Comparison of ENCODE assay signal across 23 cellular contexts in the genomic region with DNA sequence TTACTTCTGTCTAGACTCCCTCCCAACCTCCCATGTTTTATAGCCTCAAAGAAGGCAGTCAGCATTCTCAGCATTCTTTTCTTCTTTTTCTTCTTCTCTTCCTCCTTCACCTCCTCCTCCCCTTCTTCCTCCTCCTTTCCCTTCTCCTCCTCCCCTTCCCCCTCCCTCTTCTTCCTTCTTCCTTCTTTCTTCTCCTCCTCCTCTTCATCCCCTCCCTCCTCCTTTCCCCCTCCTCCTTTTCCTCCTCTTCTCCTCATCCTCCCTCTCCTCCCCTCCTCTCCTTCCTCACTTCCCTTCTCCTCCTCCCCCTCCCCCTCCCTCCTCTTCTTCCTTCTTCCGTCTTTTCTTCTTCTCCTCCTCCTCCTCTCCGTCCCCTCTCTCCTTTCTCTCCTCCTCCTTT. TPM values are rescaled to one million over a fixed set of nuclear protein-coding genes. Genes with fewer than 3 reads are reported as not detected.
DNase-seq lines count a peak whose midpoint lies in the region; ATAC-seq, FAIRE-seq and TF ChIP-seq lines count a peak whose summit lies in the region.
"Had no signal": no experiment of that assay in that cellular context is flagged by ENCODE, and none has a peak within 500 bp of the region (broad histone marks: within the 10 kb centered on the region; RNA-seq: fewer than 3 reads in every experiment).

No MANE protein-coding gene starts in this region.

- SMC1A ChIA-PET in GM12878 (lab: Charles Lee; ENCODE audit: uncharacterized antibody, unreplicated experiment), result no interaction called here

- POLR2A ChIA-PET in GM12878 (lab: Charles Lee), result no interaction called here

- RAD21 ChIA-PET in GM12878 (lab: Charles Lee; ENCODE audit: unreplicated experiment), result no interaction called here

- no peak overlapping the region for H3K27ac ChIP-seq in CD4-positive, CD25-positive, alpha-beta regulatory T cell (ENCODE audit: insufficient read depth, low read length, poor library complexity, severe bottlenecking)
- H3K27ac ChIP-seq in DOHH2 (ENCODE audit: low read depth, low read length), result no peak overlapping the region
- H3K27ac ChIP-seq in GM12878 (ENCODE audit: control insufficient read depth, insufficient read depth), result 0 out of 2 replicates have a peak overlapping the region, but pooled peaks have one; percentile 4
- H3K27ac ChIP-seq: Peyer's patch had no signal

- CTCF ChIA-PET in GM12878 (lab: Yijun Ruan, JAX), result no interaction called here

- H3K4me3 ChIP-seq in CD4-positive, CD25-positive, alpha-beta regulatory T cell (ENCODE audit: low read depth, low read length), result no peak overlapping the region
- H3K4me3 ChIP-seq in DOHH2 (ENCODE audit: low read length), result no peak overlapping the region
- no peak overlapping the region for H3K4me3 ChIP-seq in GM12878
- H3K4me3 ChIP-seq: Peyer's patch had no signal

- peaks cover 19% of the 10 kb centered on the region for H3K4me1 ChIP-seq in CD4-positive, CD25-positive, alpha-beta regulatory T cell (ENCODE audit: control insufficient read depth, insufficient read depth, low read length, poor library complexity, severe bottlenecking)
- peaks cover 39% of the 10 kb centered on the region for H3K4me1 ChIP-seq in DOHH2 (ENCODE audit: control insufficient read depth, low read length)
- H3K4me1 ChIP-seq in GM12878 (ENCODE audit: control insufficient read depth, insufficient read depth, low read length), result peaks cover 23% of the 10 kb centered on the region

- H3K9ac ChIP-seq in GM12878 (ENCODE audit: control insufficient read depth, insufficient read depth, low read length), result no peak overlapping the region

- DNase-seq in CD4-positive, CD25-positive, alpha-beta regulatory T cell, result no peak
- DNase-seq in GM12878 (ENCODE audit: low read depth, low spot score) (no peak), neural crest cell (ENCODE audit: low read depth, low spot score) (no peak), midbrain (lab: John Stamatoyannopoulos, UW) (no peak), glutamatergic neuron (no peak), mesenteric fat pad (ENCODE audit: low spot score) (no peak)
- DNase-seq in activated CD4-positive, alpha-beta T cell treated with anti-CD3 and anti-CD28 coated beads for 48 hours, result no peak
- DNase-seq: CD4-positive, alpha-beta memory T cell; GDM1; KBM-7; MM.1S; NCI-H1092 treated with DMSO at 0.1 percent for 48 hours; NCI-H146; NCI-H2029; NCI-H2227 treated with DMSO at 0.1 percent for 48 hours; NCI-H524; NCI-H774; Peyer's patch had no signal

- H3K36me3 Mint-ChIP-seq in CD4-positive, CD25-positive, alpha-beta regulatory T cell, result no peaks in the 10 kb centered on the region
- no peaks in the 10 kb centered on the region for H3K36me3 Mint-ChIP-seq in neural crest cell (ENCODE audit: low read depth)
- H3K36me3 Mint-ChIP-seq in glutamatergic neuron (ENCODE audit: unreplicated experiment), result peaks cover 5% of the 10 kb centered on the region

- no peak for TF ChIP-seq EP300 in GM12878 (IDR thresholded peaks at IDR 0.05; ENCODE audit: borderline replicate concordance in 1 of 2, control insufficient read depth in 1 of 2, low read depth in 2 of 2, low read length in 2 of 2)

- WGBS in GM12878 (ENCODE audit: insufficient coverage, insufficient replicate concordance, low lambda C conversion rate, missing lambda C conversion rate), result no CpG with 5 or more reads among the region's 2 CpGs

- BruUV-seq in GM12878 (replicated peaks; lab: Mats Ljungman, UMichigan), result no TSS peak

- peaks cover 18% of the 10 kb centered on the region for H3F3A ChIP-seq in DOHH2 (ENCODE audit: control insufficient read depth, insufficient read depth)

- H3K4me1 Mint-ChIP-seq in CD4-positive, CD25-positive, alpha-beta regulatory T cell, result peaks cover 5 to 32% (median 10%) of the 10 kb centered on the region in 4 donors
- peaks cover 14% of the 10 kb centered on the region for H3K4me1 Mint-ChIP-seq in neural crest cell
- peaks cover 7% of the 10 kb centered on the region for H3K4me1 Mint-ChIP-seq in glutamatergic neuron (ENCODE audit: low read depth, unreplicated experiment)

- H3K27ac Mint-ChIP-seq in CD4-positive, CD25-positive, alpha-beta regulatory T cell, result peak overlapping the region; percentile 5 to 42 (median 25)
- H3K27ac Mint-ChIP-seq in neural crest cell (ENCODE audit: unreplicated experiment) (no peak overlapping the region), glutamatergic neuron (ENCODE audit: unreplicated experiment) (no peak overlapping the region)

- intact Hi-C loops in GM12878 (cut with micrococcal nuclease; ENCODE audit: unreplicated experiment), result no loop called here

- H3K9me3 Mint-ChIP-seq in CD4-positive, CD25-positive, alpha-beta regulatory T cell, result no peaks in the 10 kb centered on the region
- H3K9me3 Mint-ChIP-seq in neural crest cell (no peaks in the 10 kb centered on the region), glutamatergic neuron (ENCODE audit: unreplicated experiment) (peaks cover 4% of the 10 kb centered on the region)
- H3K9me3 Mint-ChIP-seq: CD4-positive, alpha-beta memory T cell had no signal

- H3K9me3 ChIP-seq in CD4-positive, CD25-positive, alpha-beta regulatory T cell (ENCODE audit: control insufficient read depth in 2 of 2, low read length in 2 of 2), result no peaks in the 10 kb centered on the region
- H3K9me3 ChIP-seq in DOHH2 (ENCODE audit: control insufficient read depth, insufficient read depth, low read length), result no peaks in the 10 kb centered on the region
- H3K9me3 ChIP-seq in GM12878 (replicated peaks; ENCODE audit: control insufficient read depth, insufficient read depth, low read length), result no peaks in the 10 kb centered on the region
- H3K9me3 ChIP-seq: Peyer's patch had no signal

- FAIRE-seq in GM12878 (lab: Jason Lieb, UNC), result no peak

- H3K79me2 ChIP-seq in DOHH2 (ENCODE audit: control insufficient read depth, low read length) (peaks cover 13% of the 10 kb centered on the region), GM12878 (ENCODE audit: control insufficient read depth, insufficient read depth, low read length) (peaks cover 16% of the 10 kb centered on the region)

- H3K36me3 ChIP-seq in CD4-positive, CD25-positive, alpha-beta regulatory T cell (ENCODE audit: control insufficient read depth, insufficient read depth, low read length), result no peaks in the 10 kb centered on the region
- H3K36me3 ChIP-seq in DOHH2 (ENCODE audit: control insufficient read depth, low read length) (peaks cover 3% of the 10 kb centered on the region; the same call in 1 of the 2 replicates), GM12878 (ENCODE audit: control insufficient read depth in 2 of 2, insufficient read depth in 2 of 2, low read length in 1 of 2) (no peaks in the 10 kb centered on the region)
- H3K36me3 ChIP-seq: Peyer's patch had no signal

- no peak for TF ChIP-seq POLR2A in GM12878 (IDR thresholded peaks at IDR 0.05; ENCODE audit: low read depth, low read length)

- in situ Hi-C loops in GM12878 (cut with MboI), result no loop called here

- no peaks in the 10 kb centered on the region for H3K27me3 Mint-ChIP-seq in CD4-positive, CD25-positive, alpha-beta regulatory T cell
- H3K27me3 Mint-ChIP-seq in neural crest cell (ENCODE audit: low read depth), result no peaks in the 10 kb centered on the region
- H3K27me3 Mint-ChIP-seq in glutamatergic neuron (ENCODE audit: unreplicated experiment), result peaks cover 6% of the 10 kb centered on the region
- H3K27me3 Mint-ChIP-seq: CD4-positive, alpha-beta memory T cell had no signal

- H3K4me3 Mint-ChIP-seq in CD4-positive, CD25-positive, alpha-beta regulatory T cell, result peak overlapping the region in 1 of 4 donors; percentile 77
- H3K4me3 Mint-ChIP-seq in neural crest cell (peak overlapping the region; percentile 41), glutamatergic neuron (ENCODE audit: unreplicated experiment) (no peak overlapping the region)

- H2AFZ ChIP-seq in GM12878 (ENCODE audit: control insufficient read depth, low read depth, low read length), result no peak overlapping the region

- H3K9me2 ChIP-seq in DOHH2 (replicated peaks; ENCODE audit: control insufficient read depth, low read length), result no peaks in the 10 kb centered on the region

- H4K20me1 ChIP-seq in DOHH2 (ENCODE audit: control insufficient read depth, insufficient read depth, low read depth, low read length), result 0 out of 2 replicates have a peak, but pooled peaks cover 1% of the 10 kb centered on the region
- H4K20me1 ChIP-seq in GM12878 (ENCODE audit: control insufficient read depth, insufficient read depth), result no peaks in the 10 kb centered on the region

- TF ChIP-seq RAD21 in GM12878 (IDR thresholded peaks at IDR 0.05; ENCODE audit: insufficient read depth, low read depth, low read length), result no peak

- H3K4me2 ChIP-seq in DOHH2 (ENCODE audit: low read length), result peak overlapping the region; percentile 15; the same call in 1 of the 2 replicates
- H3K4me2 ChIP-seq in GM12878 (ENCODE audit: control insufficient read depth, insufficient read depth), result no peak overlapping the region

- no peak for ATAC-seq in CD4-positive, CD25-positive, alpha-beta regulatory T cell (ENCODE audit: low read depth in 2 of 2)
- ATAC-seq in GM12878, result no peak
- ATAC-seq: SK-N-SH treated with all-trans-retinoic acid at 6 μM for 48 hours had no signal

- TF ChIP-seq CTCF in DOHH2 (IDR thresholded peaks at IDR 0.05; ENCODE audit: low read depth, low read length, poor library complexity, severe bottlenecking) (no peak), GM12878 (IDR thresholded peaks at IDR 0.05 in 2 of 3, conservative IDR thresholded peaks at IDR 0.05 in 1 of 3; ENCODE audit: control insufficient read depth in 2 of 3, extremely low read depth in 1 of 3, insufficient read depth in 1 of 3, low read depth in 3 of 3, low read length in 3 of 3) (no peak), neural crest cell (conservative IDR thresholded peaks at IDR 0.05) (no peak), glutamatergic neuron (IDR thresholded peaks at IDR 0.05; ENCODE audit: partially characterized antibody, unreplicated experiment) (no peak)

- no peaks in the 10 kb centered on the region for H3K27me3 ChIP-seq in CD4-positive, CD25-positive, alpha-beta regulatory T cell (ENCODE audit: control insufficient read depth, insufficient read depth, low read length)
- H3K27me3 ChIP-seq in DOHH2 (ENCODE audit: control insufficient read depth, low read length) (no peaks in the 10 kb centered on the region), GM12878 (replicated peaks in 1 of 2; ENCODE audit: control insufficient read depth in 2 of 2, insufficient read depth in 2 of 2, low read length in 1 of 2) (no peaks in the 10 kb centered on the region)
- H3K27me3 ChIP-seq: Peyer's patch had no signal

RNA-seq across cellular contexts. Expression of gene LPCAT4, which starts 3.6 kb away (rescaled TPM):
- total RNA-seq in CD4-positive, CD25-positive, alpha-beta regulatory T cell, result 83.2 TPM
- 10 to 100 TPM; 13.2 to 15.4 (median 14.7) TPM for polyA plus RNA-seq in CD4-positive, CD25-positive, alpha-beta regulatory T cell
- total RNA-seq in GM12878 (2013; cell fraction: nucleolus; rRNA removed), result 57.6 and 73.7 TPM in 2 replicates
- total RNA-seq in GM12878 (2014; rRNA removed), result 16.8 and 18.6 TPM in 2 replicates
- total RNA-seq in GM12878 (2014; rRNA removed; fragmentation: Illumina TruSeq; extraction: Trizol), result 17.3 and 18.9 TPM in 2 replicates
- 46.2 and 51.1 TPM in 2 replicates for total RNA-seq in GM12878 (2021)
- polyA plus RNA-seq in GM12878 (2011; ENCODE audit: low read depth), result 23.5 TPM
- polyA plus RNA-seq in GM12878 (2011; rRNA removed), result 26.7 and 44.0 TPM in 2 replicates
- polyA plus RNA-seq in GM12878 (2011; cell fraction: cytosol; rRNA removed), result 62.3 and 67.5 TPM in 2 replicates
- polyA plus RNA-seq in GM12878 (2011; cell fraction: nucleus; rRNA removed), result 231 and 303 TPM in 2 replicates
- 37.8 and 45.9 TPM in 2 replicates for polyA plus RNA-seq in GM12878 (2012)
- polyA plus RNA-seq in GM12878 (2014; fragmentation: Illumina TruSeq; extraction: Trizol), result 23.9 and 38.2 TPM in 2 replicates
- 10 to 100 TPM; 14.4 to 17.2 TPM for polyA plus RNA-seq in GM12878 (2014; fragmentation: Nextera tagmentation; extraction: Ambion mirVana)
- polyA plus RNA-seq in GM12878 (2014; rRNA removed), result 47.6 and 57.2 TPM in 2 replicates
- polyA plus RNA-seq in GM12878 (2016; fragmentation: Nextera tagmentation; extraction: Ambion mirVana), result 10 to 100 TPM; 32.4 to 33.5 TPM
- polyA minus RNA-seq in GM12878 (2011; rRNA and poly(A)+ RNA removed), result 17.0 and 30.8 TPM in 2 replicates
- polyA minus RNA-seq in GM12878 (2011; cell fraction: cytosol; rRNA and poly(A)+ RNA removed), result 13.1 and 14.0 TPM in 2 replicates
- 24.8 and 30.4 TPM in 2 replicates for polyA minus RNA-seq in GM12878 (2011; cell fraction: nucleus; rRNA and poly(A)+ RNA removed)
- total RNA-seq in neural crest cell, result 57.3 and 59.7 TPM in 2 replicates
- 107 TPM for total RNA-seq in glutamatergic neuron (ENCODE audit: unreplicated experiment)
- total RNA-seq in mesenteric fat pad, result 24.1 TPM

RNA-seq across cellular contexts. Expression of gene NUTM1, which starts 27.5 kb away (rescaled TPM):
- total RNA-seq in CD4-positive, CD25-positive, alpha-beta regulatory T cell, result not detected
- polyA plus RNA-seq in CD4-positive, CD25-positive, alpha-beta regulatory T cell, result not detected
- total RNA-seq in GM12878 (2013; cell fraction: nucleolus; rRNA removed), result not detected in 2 replicates
- total RNA-seq in GM12878 (2014; rRNA removed), result under 0.01 and 0.05 TPM in 2 replicates
- total RNA-seq in GM12878 (2014; rRNA removed; fragmentation: Illumina TruSeq; extraction: Trizol), result not detected in 2 replicates
- not detected in 2 replicates for total RNA-seq in GM12878 (2021)
- 0.05 TPM for polyA plus RNA-seq in GM12878 (2011; ENCODE audit: low read depth)
- not detected in 2 replicates for polyA plus RNA-seq in GM12878 (2011; rRNA removed)
- polyA plus RNA-seq in GM12878 (2011; cell fraction: cytosol; rRNA removed), result not detected in 2 replicates
- not detected in 2 replicates for polyA plus RNA-seq in GM12878 (2011; cell fraction: nucleus; rRNA removed)
- 0.03 and 0.07 TPM in 2 replicates for polyA plus RNA-seq in GM12878 (2012)
- polyA plus RNA-seq in GM12878 (2014; fragmentation: Illumina TruSeq; extraction: Trizol), result not detected in 2 replicates
- polyA plus RNA-seq in GM12878 (2014; fragmentation: Nextera tagmentation; extraction: Ambion mirVana), result not detected
- 0.04 TPM in 1 of 2 replicates, not detected in the other for polyA plus RNA-seq in GM12878 (2014; rRNA removed)
- under 1 TPM in 1 of 2 experiments, not detected in 1; 0.05 TPM for polyA plus RNA-seq in GM12878 (2016; fragmentation: Nextera tagmentation; extraction: Ambion mirVana)
- not detected in 2 replicates for polyA minus RNA-seq in GM12878 (2011; rRNA and poly(A)+ RNA removed)
- not detected in 2 replicates for polyA minus RNA-seq in GM12878 (2011; cell fraction: cytosol; rRNA and poly(A)+ RNA removed)
- not detected in 2 replicates for polyA minus RNA-seq in GM12878 (2011; cell fraction: nucleus; rRNA and poly(A)+ RNA removed)
- total RNA-seq in neural crest cell, result not detected in 2 replicates
- not detected for total RNA-seq in glutamatergic neuron (ENCODE audit: unreplicated experiment)
- total RNA-seq in mesenteric fat pad, result not detected
- total RNA-seq: CD4-positive, alpha-beta memory T cell; H4; OCI-LY7; Peyer's patch had no signal
- polyA plus RNA-seq: BJ; CD4-positive, alpha-beta memory T cell had no signal

RNA-seq across cellular contexts. Expression of gene NOP10, which starts 27.7 kb away (rescaled TPM):
- total RNA-seq in CD4-positive, CD25-positive, alpha-beta regulatory T cell, result 54.1 TPM
- polyA plus RNA-seq in CD4-positive, CD25-positive, alpha-beta regulatory T cell, result 100 to 1,000 TPM; 421 to 504 (median 464) TPM
- total RNA-seq in GM12878 (2013; cell fraction: nucleolus; rRNA removed), result 13.4 and 18.0 TPM in 2 replicates
- total RNA-seq in GM12878 (2014; rRNA removed) (428 and 429 TPM in 2 replicates), GM12878 (2014; rRNA removed; fragmentation: Illumina TruSeq; extraction: Trizol) (411 and 417 TPM in 2 replicates), GM12878 (2021) (225 and 230 TPM in 2 replicates), neural crest cell (181 and 191 TPM in 2 replicates), glutamatergic neuron (ENCODE audit: unreplicated experiment) (137 TPM), mesenteric fat pad (157 TPM)
- polyA plus RNA-seq in GM12878 (2011; ENCODE audit: low read depth), result 395 TPM
- polyA plus RNA-seq in GM12878 (2011; rRNA removed) (441 and 556 TPM in 2 replicates), GM12878 (2014; fragmentation: Illumina TruSeq; extraction: Trizol) (492 and 609 TPM in 2 replicates), GM12878 (2014; fragmentation: Nextera tagmentation; extraction: Ambion mirVana) (1,000 to 10,000 TPM; 1,758 to 1,778 TPM), GM12878 (2014; rRNA removed) (518 and 534 TPM in 2 replicates), GM12878 (2016; fragmentation: Nextera tagmentation; extraction: Ambion mirVana) (100 to 1,000 TPM; 590 to 634 TPM)
- polyA plus RNA-seq in GM12878 (2011; cell fraction: cytosol; rRNA removed), result 578 and 762 TPM in 2 replicates
- 180 and 323 TPM in 2 replicates for polyA plus RNA-seq in GM12878 (2011; cell fraction: nucleus; rRNA removed)
- polyA plus RNA-seq in GM12878 (2012), result 229 and 266 TPM in 2 replicates
- 138 and 182 TPM in 2 replicates for polyA minus RNA-seq in GM12878 (2011; rRNA and poly(A)+ RNA removed)
- polyA minus RNA-seq in GM12878 (2011; cell fraction: cytosol; rRNA and poly(A)+ RNA removed), result 52.2 and 56.8 TPM in 2 replicates
- polyA minus RNA-seq in GM12878 (2011; cell fraction: nucleus; rRNA and poly(A)+ RNA removed), result 25.5 and 34.1 TPM in 2 replicates

RNA-seq across cellular contexts. Expression of gene SLC12A6, which starts 33.1 kb away (rescaled TPM):
- 150 TPM for total RNA-seq in CD4-positive, CD25-positive, alpha-beta regulatory T cell
- polyA plus RNA-seq in CD4-positive, CD25-positive, alpha-beta regulatory T cell, result 10 to 100 TPM; 14.1 to 18.5 (median 14.5) TPM
- 335 and 348 TPM in 2 replicates for total RNA-seq in GM12878 (2013; cell fraction: nucleolus; rRNA removed)
- 32.9 and 34.3 TPM in 2 replicates for total RNA-seq in GM12878 (2014; rRNA removed)
- total RNA-seq in GM12878 (2014; rRNA removed; fragmentation: Illumina TruSeq; extraction: Trizol), result 34.2 and 34.9 TPM in 2 replicates
- total RNA-seq in GM12878 (2021), result 33.2 and 36.3 TPM in 2 replicates
- polyA plus RNA-seq in GM12878 (2011; ENCODE audit: low read depth), result 28.7 TPM
- polyA plus RNA-seq in GM12878 (2011; rRNA removed), result 94.4 and 94.8 TPM in 2 replicates
- 49.3 and 58.0 TPM in 2 replicates for polyA plus RNA-seq in GM12878 (2011; cell fraction: cytosol; rRNA removed)
- 161 and 175 TPM in 2 replicates for polyA plus RNA-seq in GM12878 (2011; cell fraction: nucleus; rRNA removed)
- 35.6 and 42.7 TPM in 2 replicates for polyA plus RNA-seq in GM12878 (2012)
- 52.3 and 61.7 TPM in 2 replicates for polyA plus RNA-seq in GM12878 (2014; fragmentation: Illumina TruSeq; extraction: Trizol)
- polyA plus RNA-seq in GM12878 (2014; fragmentation: Nextera tagmentation; extraction: Ambion mirVana), result 1 to 10 TPM; 4.7 to 4.8 TPM
- polyA plus RNA-seq in GM12878 (2014; rRNA removed), result 42.7 and 51.7 TPM in 2 replicates
- polyA plus RNA-seq in GM12878 (2016; fragmentation: Nextera tagmentation; extraction: Ambion mirVana), result 10 to 100 TPM; 15.2 to 16.7 TPM
- 173 and 192 TPM in 2 replicates for polyA minus RNA-seq in GM12878 (2011; rRNA and poly(A)+ RNA removed)
- 38.4 and 38.6 TPM in 2 replicates for polyA minus RNA-seq in GM12878 (2011; cell fraction: cytosol; rRNA and poly(A)+ RNA removed)
- polyA minus RNA-seq in GM12878 (2011; cell fraction: nucleus; rRNA and poly(A)+ RNA removed), result 137 and 166 TPM in 2 replicates
- total RNA-seq in neural crest cell, result 10.9 and 12.4 TPM in 2 replicates
- total RNA-seq in glutamatergic neuron (ENCODE audit: unreplicated experiment), result 43.3 TPM
- total RNA-seq in mesenteric fat pad, result 22.8 TPM

Comparison
In these comparisons a context has a peak if more than half of its experiments do, and no peak if none do; other contexts are left out.
1. H3K27ac Mint-ChIP-seq: peak in CD4-positive, CD25-positive, alpha-beta regulatory T cell (3 of 3); none in neural crest cell (single experiment) and glutamatergic neuron (single experiment).